1 cellular context compared by ENCODE assay signal in the genomic region with DNA sequence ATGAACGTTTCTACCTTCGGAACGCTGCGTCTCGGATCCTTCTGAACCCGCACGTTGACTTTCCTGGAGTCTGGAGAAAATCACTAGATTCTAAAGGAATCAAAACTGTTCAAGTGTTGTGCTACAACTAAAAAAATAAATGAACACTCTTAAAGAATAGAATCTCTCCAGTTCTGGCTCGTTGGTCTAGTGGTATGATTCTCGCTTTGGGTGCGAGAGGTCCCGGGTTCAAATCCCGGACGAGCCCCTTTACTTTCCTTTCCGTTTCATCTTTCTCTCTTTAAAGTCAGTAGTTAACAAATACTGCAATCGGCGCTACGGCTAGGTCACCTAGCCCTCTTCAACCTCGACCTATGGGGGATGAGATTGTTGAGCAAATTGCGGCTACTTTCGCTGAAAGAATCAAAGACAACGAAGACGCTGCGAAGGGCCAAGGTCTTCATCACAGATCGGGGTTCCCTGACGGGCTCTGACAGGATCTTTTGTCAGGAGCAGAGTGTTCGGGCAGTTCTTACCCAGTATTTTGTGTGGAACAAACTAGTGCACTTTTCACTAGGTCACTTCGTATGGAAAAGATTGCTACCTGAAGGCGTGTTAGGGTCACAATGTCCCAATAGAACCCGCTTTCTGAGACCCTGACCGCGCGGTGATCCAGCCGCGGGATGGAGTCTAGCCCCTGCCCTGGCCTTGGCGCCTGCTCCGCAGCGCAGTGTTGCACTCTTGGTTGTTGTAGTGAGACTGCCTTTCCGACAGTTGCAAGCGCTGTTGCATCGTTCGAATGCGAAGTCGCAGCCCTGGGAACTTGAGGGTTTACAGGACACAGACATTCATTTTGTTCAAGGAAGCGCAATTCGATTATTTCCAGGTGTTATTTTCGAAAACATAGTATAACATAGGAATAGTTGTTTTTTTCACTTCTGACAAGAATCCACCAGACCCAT.
TF ChIP-seq lines count a peak whose summit lies in the region.

No MANE protein-coding gene starts in this region.

TF ChIP-seq in K562, 482 proteins besides CTCF, POLR2A, EP300 and RAD21 (continued from another document and continues in another):
- TF ChIP-seq YBX1 (IDR thresholded peaks at IDR 0.05) (no peak), ZNF124 (CRISPR knock-in tag; IDR thresholded peaks at IDR 0.05) (no peak), KLF16 (IDR thresholded peaks at IDR 0.05) (no peak), ZNF197 (CRISPR knock-in tag; IDR thresholded peaks at IDR 0.05; ENCODE audit: low read depth) (no peak), FOS (IDR thresholded peaks at IDR 0.05; ENCODE audit: extremely low read depth, insufficient read length) (no peak), ZNF778 (CRISPR knock-in tag; IDR thresholded peaks at IDR 0.05) (no peak), STAG1 (CRISPR knock-in tag; IDR thresholded peaks at IDR 0.05; ENCODE audit: borderline replicate concordance) (no peak), CXXC5 (CRISPR knock-in tag; IDR thresholded peaks at IDR 0.05) (peak; percentile 60), ZBED1 (IDR thresholded peaks at IDR 0.05) (no peak), EHMT2 (IDR thresholded peaks at IDR 0.05) (peak; percentile 38; the same call in 1 of the 2 replicates), ZNF263 (CRISPR knock-in tag; IDR thresholded peaks at IDR 0.05; ENCODE audit: borderline replicate concordance) (no peak), ZNF224 (CRISPR knock-in tag; IDR thresholded peaks at IDR 0.05) (no peak), BDP1 (IDR thresholded peaks at IDR 0.05; ENCODE audit: insufficient read depth, insufficient read length) (peak; percentile 42), ZNF583 (CRISPR knock-in tag; IDR thresholded peaks at IDR 0.05) (no peak), ZNF24 (IDR thresholded peaks at IDR 0.05) (peak; percentile 38; the same call in 1 of the 2 replicates), KDM4B (IDR thresholded peaks at IDR 0.05; ENCODE audit: borderline replicate concordance in 2 of 2, low read depth in 1 of 2) (no peak), CBX3 (IDR thresholded peaks at IDR 0.05; ENCODE audit: borderline replicate concordance in 1 of 2, low read length in 2 of 2) (peak in 1 of 2 experiments; percentile 32; a peak in 1 of 3 replicates), ZNF785 (CRISPR knock-in tag; IDR thresholded peaks at IDR 0.05) (no peak), CEBPG (CRISPR knock-in tag; IDR thresholded peaks at IDR 0.05) (peak; percentile 19; the same call in 1 of the 2 replicates), CEBPG (tag; conservative IDR thresholded peaks at IDR 0.05 in 1 of 2, IDR thresholded peaks at IDR 0.05 in 1 of 2) (peak; percentile 6 to 48; a peak in 1 of 4 replicates), DDX20 (tag; IDR thresholded peaks at IDR 0.05; ENCODE audit: low read depth) (no peak), JUNB (CRISPR knock-in tag; conservative IDR thresholded peaks at IDR 0.05) (no peak), HNRNPLL (IDR thresholded peaks at IDR 0.05; ENCODE audit: low read depth, low read length, poor library complexity, severe bottlenecking) (peak; percentile 95), RBM39 (optimal IDR thresholded peaks at IDR 0.05; ENCODE audit: low read depth, low read length) (no peak), NR2C1 (IDR thresholded peaks at IDR 0.05) (peak; percentile 43; the same call in 1 of the 2 replicates), NR2C1 (tag; IDR thresholded peaks at IDR 0.05) (peak; percentile 22; the same call in 1 of the 2 replicates), SRF (CRISPR knock-in tag; IDR thresholded peaks at IDR 0.05) (no peak), TEAD4 (IDR thresholded peaks at IDR 0.05; ENCODE audit: low read length) (peak; percentile 63), TEAD4 (CRISPR knock-in tag; IDR thresholded peaks at IDR 0.05; ENCODE audit: borderline replicate concordance) (no peak), SPI1 (IDR thresholded peaks at IDR 0.05; ENCODE audit: borderline replicate concordance, low read depth, low read length) (no peak), CBFB (CRISPR knock-in tag; IDR thresholded peaks at IDR 0.05) (no peak), ZSCAN29 (IDR thresholded peaks at IDR 0.05) (peak; percentile 87), CEBPB (tag; IDR thresholded peaks at IDR 0.05) (peak; percentile 43), ESRRA (IDR thresholded peaks at IDR 0.05; ENCODE audit: borderline replicate concordance, low read depth) (peak; percentile 62; the same call in 1 of the 2 replicates), ELF4 (CRISPR knock-in tag; IDR thresholded peaks at IDR 0.05) (no peak), KLF1 (tag; IDR thresholded peaks at IDR 0.05) (no peak)
- TF ChIP-seq, protein P1, sequence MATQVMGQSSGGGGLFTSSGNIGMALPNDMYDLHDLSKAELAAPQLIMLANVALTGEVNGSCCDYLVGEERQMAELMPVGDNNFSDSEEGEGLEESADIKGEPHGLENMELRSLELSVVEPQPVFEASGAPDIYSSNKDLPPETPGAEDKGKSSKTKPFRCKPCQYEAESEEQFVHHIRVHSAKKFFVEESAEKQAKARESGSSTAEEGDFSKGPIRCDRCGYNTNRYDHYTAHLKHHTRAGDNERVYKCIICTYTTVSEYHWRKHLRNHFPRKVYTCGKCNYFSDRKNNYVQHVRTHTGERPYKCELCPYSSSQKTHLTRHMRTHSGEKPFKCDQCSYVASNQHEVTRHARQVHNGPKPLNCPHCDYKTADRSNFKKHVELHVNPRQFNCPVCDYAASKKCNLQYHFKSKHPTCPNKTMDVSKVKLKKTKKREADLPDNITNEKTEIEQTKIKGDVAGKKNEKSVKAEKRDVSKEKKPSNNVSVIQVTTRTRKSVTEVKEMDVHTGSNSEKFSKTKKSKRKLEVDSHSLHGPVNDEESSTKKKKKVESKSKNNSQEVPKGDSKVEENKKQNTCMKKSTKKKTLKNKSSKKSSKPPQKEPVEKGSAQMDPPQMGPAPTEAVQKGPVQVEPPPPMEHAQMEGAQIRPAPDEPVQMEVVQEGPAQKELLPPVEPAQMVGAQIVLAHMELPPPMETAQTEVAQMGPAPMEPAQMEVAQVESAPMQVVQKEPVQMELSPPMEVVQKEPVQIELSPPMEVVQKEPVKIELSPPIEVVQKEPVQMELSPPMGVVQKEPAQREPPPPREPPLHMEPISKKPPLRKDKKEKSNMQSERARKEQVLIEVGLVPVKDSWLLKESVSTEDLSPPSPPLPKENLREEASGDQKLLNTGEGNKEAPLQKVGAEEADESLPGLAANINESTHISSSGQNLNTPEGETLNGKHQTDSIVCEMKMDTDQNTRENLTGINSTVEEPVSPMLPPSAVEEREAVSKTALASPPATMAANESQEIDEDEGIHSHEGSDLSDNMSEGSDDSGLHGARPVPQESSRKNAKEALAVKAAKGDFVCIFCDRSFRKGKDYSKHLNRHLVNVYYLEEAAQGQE (CRISPR knock-in tag; IDR thresholded peaks at IDR 0.05; ENCODE audit: low read depth), result no peak
- TF ChIP-seq, protein P2, sequence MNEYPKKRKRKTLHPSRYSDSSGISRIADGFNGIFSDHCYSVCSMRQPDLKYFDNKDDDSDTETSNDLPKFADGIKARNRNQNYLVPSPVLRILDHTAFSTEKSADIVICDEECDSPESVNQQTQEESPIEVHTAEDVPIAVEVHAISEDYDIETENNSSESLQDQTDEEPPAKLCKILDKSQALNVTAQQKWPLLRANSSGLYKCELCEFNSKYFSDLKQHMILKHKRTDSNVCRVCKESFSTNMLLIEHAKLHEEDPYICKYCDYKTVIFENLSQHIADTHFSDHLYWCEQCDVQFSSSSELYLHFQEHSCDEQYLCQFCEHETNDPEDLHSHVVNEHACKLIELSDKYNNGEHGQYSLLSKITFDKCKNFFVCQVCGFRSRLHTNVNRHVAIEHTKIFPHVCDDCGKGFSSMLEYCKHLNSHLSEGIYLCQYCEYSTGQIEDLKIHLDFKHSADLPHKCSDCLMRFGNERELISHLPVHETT (CRISPR knock-in tag; conservative IDR thresholded peaks at IDR 0.05 in 1 of 2, IDR thresholded peaks at IDR 0.05 in 1 of 2), result no peak
- TF ChIP-seq, protein P3, sequence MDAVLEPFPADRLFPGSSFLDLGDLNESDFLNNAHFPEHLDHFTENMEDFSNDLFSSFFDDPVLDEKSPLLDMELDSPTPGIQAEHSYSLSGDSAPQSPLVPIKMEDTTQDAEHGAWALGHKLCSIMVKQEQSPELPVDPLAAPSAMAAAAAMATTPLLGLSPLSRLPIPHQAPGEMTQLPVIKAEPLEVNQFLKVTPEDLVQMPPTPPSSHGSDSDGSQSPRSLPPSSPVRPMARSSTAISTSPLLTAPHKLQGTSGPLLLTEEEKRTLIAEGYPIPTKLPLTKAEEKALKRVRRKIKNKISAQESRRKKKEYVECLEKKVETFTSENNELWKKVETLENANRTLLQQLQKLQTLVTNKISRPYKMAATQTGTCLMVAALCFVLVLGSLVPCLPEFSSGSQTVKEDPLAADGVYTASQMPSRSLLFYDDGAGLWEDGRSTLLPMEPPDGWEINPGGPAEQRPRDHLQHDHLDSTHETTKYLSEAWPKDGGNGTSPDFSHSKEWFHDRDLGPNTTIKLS (IDR thresholded peaks at IDR 0.05; ENCODE audit: borderline replicate concordance, low read depth), result 0 out of 2 replicates have a peak, but pooled peaks have one; percentile 25
- TF ChIP-seq, protein P4, sequence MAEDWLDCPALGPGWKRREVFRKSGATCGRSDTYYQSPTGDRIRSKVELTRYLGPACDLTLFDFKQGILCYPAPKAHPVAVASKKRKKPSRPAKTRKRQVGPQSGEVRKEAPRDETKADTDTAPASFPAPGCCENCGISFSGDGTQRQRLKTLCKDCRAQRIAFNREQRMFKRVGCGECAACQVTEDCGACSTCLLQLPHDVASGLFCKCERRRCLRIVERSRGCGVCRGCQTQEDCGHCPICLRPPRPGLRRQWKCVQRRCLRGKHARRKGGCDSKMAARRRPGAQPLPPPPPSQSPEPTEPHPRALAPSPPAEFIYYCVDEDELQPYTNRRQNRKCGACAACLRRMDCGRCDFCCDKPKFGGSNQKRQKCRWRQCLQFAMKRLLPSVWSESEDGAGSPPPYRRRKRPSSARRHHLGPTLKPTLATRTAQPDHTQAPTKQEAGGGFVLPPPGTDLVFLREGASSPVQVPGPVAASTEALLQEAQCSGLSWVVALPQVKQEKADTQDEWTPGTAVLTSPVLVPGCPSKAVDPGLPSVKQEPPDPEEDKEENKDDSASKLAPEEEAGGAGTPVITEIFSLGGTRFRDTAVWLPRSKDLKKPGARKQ (CRISPR knock-in tag; IDR thresholded peaks at IDR 0.05), result 0 out of 2 replicates have a peak, but pooled peaks have one; percentile 45
- TF ChIP-seq, protein P5, sequence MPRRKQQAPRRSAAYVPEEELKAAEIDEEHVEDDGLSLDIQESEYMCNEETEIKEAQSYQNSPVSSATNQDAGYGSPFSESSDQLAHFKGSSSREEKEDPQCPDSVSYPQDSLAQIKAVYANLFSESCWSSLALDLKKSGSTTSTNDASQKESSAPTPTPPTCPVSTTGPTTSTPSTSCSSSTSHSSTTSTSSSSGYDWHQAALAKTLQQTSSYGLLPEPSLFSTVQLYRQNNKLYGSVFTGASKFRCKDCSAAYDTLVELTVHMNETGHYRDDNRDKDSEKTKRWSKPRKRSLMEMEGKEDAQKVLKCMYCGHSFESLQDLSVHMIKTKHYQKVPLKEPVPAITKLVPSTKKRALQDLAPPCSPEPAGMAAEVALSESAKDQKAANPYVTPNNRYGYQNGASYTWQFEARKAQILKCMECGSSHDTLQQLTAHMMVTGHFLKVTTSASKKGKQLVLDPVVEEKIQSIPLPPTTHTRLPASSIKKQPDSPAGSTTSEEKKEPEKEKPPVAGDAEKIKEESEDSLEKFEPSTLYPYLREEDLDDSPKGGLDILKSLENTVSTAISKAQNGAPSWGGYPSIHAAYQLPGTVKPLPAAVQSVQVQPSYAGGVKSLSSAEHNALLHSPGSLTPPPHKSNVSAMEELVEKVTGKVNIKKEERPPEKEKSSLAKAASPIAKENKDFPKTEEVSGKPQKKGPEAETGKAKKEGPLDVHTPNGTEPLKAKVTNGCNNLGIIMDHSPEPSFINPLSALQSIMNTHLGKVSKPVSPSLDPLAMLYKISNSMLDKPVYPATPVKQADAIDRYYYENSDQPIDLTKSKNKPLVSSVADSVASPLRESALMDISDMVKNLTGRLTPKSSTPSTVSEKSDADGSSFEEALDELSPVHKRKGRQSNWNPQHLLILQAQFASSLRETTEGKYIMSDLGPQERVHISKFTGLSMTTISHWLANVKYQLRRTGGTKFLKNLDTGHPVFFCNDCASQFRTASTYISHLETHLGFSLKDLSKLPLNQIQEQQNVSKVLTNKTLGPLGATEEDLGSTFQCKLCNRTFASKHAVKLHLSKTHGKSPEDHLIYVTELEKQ (CRISPR knock-in tag; IDR thresholded peaks at IDR 0.05), result no peak
- TF ChIP-seq, protein P6, sequence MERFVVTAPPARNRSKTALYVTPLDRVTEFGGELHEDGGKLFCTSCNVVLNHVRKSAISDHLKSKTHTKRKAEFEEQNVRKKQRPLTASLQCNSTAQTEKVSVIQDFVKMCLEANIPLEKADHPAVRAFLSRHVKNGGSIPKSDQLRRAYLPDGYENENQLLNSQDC (CRISPR knock-in tag; IDR thresholded peaks at IDR 0.05), result no peak
- TF ChIP-seq, protein P7, sequence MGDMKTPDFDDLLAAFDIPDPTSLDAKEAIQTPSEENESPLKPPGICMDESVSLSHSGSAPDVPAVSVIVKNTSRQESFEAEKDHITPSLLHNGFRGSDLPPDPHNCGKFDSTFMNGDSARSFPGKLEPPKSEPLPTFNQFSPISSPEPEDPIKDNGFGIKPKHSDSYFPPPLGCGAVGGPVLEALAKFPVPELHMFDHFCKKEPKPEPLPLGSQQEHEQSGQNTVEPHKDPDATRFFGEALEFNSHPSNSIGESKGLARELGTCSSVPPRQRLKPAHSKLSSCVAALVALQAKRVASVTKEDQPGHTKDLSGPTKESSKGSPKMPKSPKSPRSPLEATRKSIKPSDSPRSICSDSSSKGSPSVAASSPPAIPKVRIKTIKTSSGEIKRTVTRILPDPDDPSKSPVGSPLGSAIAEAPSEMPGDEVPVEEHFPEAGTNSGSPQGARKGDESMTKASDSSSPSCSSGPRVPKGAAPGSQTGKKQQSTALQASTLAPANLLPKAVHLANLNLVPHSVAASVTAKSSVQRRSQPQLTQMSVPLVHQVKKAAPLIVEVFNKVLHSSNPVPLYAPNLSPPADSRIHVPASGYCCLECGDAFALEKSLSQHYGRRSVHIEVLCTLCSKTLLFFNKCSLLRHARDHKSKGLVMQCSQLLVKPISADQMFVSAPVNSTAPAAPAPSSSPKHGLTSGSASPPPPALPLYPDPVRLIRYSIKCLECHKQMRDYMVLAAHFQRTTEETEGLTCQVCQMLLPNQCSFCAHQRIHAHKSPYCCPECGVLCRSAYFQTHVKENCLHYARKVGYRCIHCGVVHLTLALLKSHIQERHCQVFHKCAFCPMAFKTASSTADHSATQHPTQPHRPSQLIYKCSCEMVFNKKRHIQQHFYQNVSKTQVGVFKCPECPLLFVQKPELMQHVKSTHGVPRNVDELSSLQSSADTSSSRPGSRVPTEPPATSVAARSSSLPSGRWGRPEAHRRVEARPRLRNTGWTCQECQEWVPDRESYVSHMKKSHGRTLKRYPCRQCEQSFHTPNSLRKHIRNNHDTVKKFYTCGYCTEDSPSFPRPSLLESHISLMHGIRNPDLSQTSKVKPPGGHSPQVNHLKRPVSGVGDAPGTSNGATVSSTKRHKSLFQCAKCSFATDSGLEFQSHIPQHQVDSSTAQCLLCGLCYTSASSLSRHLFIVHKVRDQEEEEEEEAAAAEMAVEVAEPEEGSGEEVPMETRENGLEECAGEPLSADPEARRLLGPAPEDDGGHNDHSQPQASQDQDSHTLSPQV (IDR thresholded peaks at IDR 0.05), result 0 out of 2 replicates have a peak, but pooled peaks have one; percentile 62
- TF ChIP-seq, protein P8, sequence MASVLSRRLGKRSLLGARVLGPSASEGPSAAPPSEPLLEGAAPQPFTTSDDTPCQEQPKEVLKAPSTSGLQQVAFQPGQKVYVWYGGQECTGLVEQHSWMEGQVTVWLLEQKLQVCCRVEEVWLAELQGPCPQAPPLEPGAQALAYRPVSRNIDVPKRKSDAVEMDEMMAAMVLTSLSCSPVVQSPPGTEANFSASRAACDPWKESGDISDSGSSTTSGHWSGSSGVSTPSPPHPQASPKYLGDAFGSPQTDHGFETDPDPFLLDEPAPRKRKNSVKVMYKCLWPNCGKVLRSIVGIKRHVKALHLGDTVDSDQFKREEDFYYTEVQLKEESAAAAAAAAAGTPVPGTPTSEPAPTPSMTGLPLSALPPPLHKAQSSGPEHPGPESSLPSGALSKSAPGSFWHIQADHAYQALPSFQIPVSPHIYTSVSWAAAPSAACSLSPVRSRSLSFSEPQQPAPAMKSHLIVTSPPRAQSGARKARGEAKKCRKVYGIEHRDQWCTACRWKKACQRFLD (CRISPR knock-in tag; IDR thresholded peaks at IDR 0.05), result no peak
